ENCODE assay signal across 22 cellular contexts in genomic region chr4:112916868-112917267, GRCh38.
A peak's percentile ranks its signal among the peaks of the same experiment; 100 is the strongest.
DNase-seq lines count a peak whose midpoint lies in the region; ATAC-seq, FAIRE-seq and TF ChIP-seq lines count a peak whose summit lies in the region.
"Had no signal": no experiment of that assay in that cellular context is flagged by ENCODE, and none has a peak within 500 bp of the region (broad histone marks: within the 10 kb centered on the region; RNA-seq: fewer than 3 reads in every experiment).

No MANE protein-coding gene starts in this region.

- CTCF ChIA-PET in GM12878 (lab: Yijun Ruan, JAX): interaction anchor here (1.3 to 1.8 kb wide), 2 partner anchors 35 to 64 kb away, joined by 3 to 4 read pairs; no protein-coding TSS in a partner anchor

- no peaks in the 10 kb centered on the region for H3K79me2 ChIP-seq in GM12878 (ENCODE audit: control insufficient read depth, insufficient read depth, low read length)

- H3K9ac ChIP-seq in HUES48 (ENCODE audit: low read depth, low read length): no peak overlapping the region
- no peak overlapping the region for H3K9ac ChIP-seq in GM12878 (ENCODE audit: control insufficient read depth, insufficient read depth, low read length)

- DNase-seq in AG08396 (ENCODE audit: low spot score): peak; percentile 9
- no peak for DNase-seq in GM12878 (ENCODE audit: low read depth, low spot score)
- peak; percentile 57 for DNase-seq in iris pigment epithelial cell (ENCODE audit: low read depth)
- no peak for DNase-seq in NCI-H2081 treated with DMSO at 0.1 percent for 48 hours (lab: John Stamatoyannopoulos, UW)
- no peak for DNase-seq in mucosa of descending colon
- no peak for DNase-seq in T-helper 2 cell
- DNase-seq in hippocampal formation (lab: John Stamatoyannopoulos, UW): no peak
- DNase-seq: activated CD4-positive, alpha-beta T cell treated with anti-CD3 and anti-CD28 coated beads for 48 hours; activated effector memory CD4-positive, alpha-beta T cell treated with anti-CD3 and anti-CD28 coated beads, Interleukin-2, amount 50 U/mL, for 16 hours; adrenal gland; CD4-positive, alpha-beta memory T cell; DMS79; endodermal cell; foreskin melanocyte; NCI-H1417; NCI-H2171 treated with DMSO at 0.1 percent for 48 hours; stimulated activated naive B cell treated with anti-CD40 and anti-IgM and Interleukin-4, amounts not matched to agents 10 μg/mL and 1 μg/mL and 100 μg/mL, for 72 hours had no signal

- ATAC-seq in GM12878: no peak
- no peak for ATAC-seq in mucosa of descending colon
- ATAC-seq: left lobe of liver; stimulated activated naive B cell treated with anti-CD40 and anti-IgM and Interleukin-4, amounts not matched to agents 10 μg/mL and 1 μg/mL and 100 μg/mL, for 72 hours had no signal

- H2AFZ ChIP-seq in GM12878 (ENCODE audit: control insufficient read depth, low read depth, low read length): no peak overlapping the region

- no peak for TF ChIP-seq RAD21 in GM12878 (IDR thresholded peaks at IDR 0.05; ENCODE audit: insufficient read depth, low read depth, low read length)

- POLR2A ChIA-PET in GM12878 (lab: Charles Lee): no interaction called here

- RAD21 ChIA-PET in GM12878 (lab: Charles Lee; ENCODE audit: unreplicated experiment): no interaction called here

- no peak for TF ChIP-seq CTCF in GM12878 (IDR thresholded peaks at IDR 0.05 in 2 of 3, conservative IDR thresholded peaks at IDR 0.05 in 1 of 3; ENCODE audit: control insufficient read depth in 2 of 3, extremely low read depth in 1 of 3, insufficient read depth in 1 of 3, low read depth in 3 of 3, low read length in 3 of 3)
- TF ChIP-seq CTCF in mucosa of descending colon (IDR thresholded peaks at IDR 0.05): no peak

- FAIRE-seq in GM12878 (lab: Jason Lieb, UNC): peak; percentile 71
- FAIRE-seq: H54 had no signal

- TF ChIP-seq EP300 in GM12878 (IDR thresholded peaks at IDR 0.05; ENCODE audit: borderline replicate concordance in 1 of 2, control insufficient read depth in 1 of 2, low read depth in 2 of 2, low read length in 2 of 2): no peak

- no peaks in the 10 kb centered on the region for H4K20me1 ChIP-seq in GM12878 (ENCODE audit: control insufficient read depth, insufficient read depth)

- no TSS peak for BruUV-seq in GM12878 (replicated peaks; lab: Mats Ljungman, UMichigan)

- no peak overlapping the region for H3K4me2 ChIP-seq in GM12878 (ENCODE audit: control insufficient read depth, insufficient read depth)

- H3K9me3 ChIP-seq in HUES48 (ENCODE audit: control insufficient read depth, insufficient read depth, low read length) (no peaks in the 10 kb centered on the region), GM12878 (replicated peaks; ENCODE audit: control insufficient read depth, insufficient read depth, low read length) (no peaks in the 10 kb centered on the region), mucosa of descending colon (no peaks in the 10 kb centered on the region)
- H3K9me3 ChIP-seq: adrenal gland, neutrophil had no signal

- H3K4me3 ChIP-seq in HUES48 (ENCODE audit: low read depth, low read length) (no peak overlapping the region), GM12878 (no peak overlapping the region), mucosa of descending colon (no peak overlapping the region)
- H3K4me3 ChIP-seq: adrenal gland, SK-N-MC had no signal

- H3K27me3 ChIP-seq in HUES48 (ENCODE audit: control insufficient read depth, insufficient read depth, low read length) (no peaks in the 10 kb centered on the region), GM12878 (replicated peaks in 1 of 2; ENCODE audit: control insufficient read depth in 2 of 2, insufficient read depth in 2 of 2, low read length in 1 of 2) (no peaks in the 10 kb centered on the region)
- H3K27me3 ChIP-seq: adrenal gland, neutrophil had no signal

- no peak for TF ChIP-seq POLR2A in GM12878 (IDR thresholded peaks at IDR 0.05; ENCODE audit: low read depth, low read length)

- SMC1A ChIA-PET in GM12878 (lab: Charles Lee; ENCODE audit: uncharacterized antibody, unreplicated experiment): interaction anchor here (0.7 kb wide), 1 partner anchor 10 kb away, joined by 3 read pairs; no protein-coding TSS in a partner anchor

- intact Hi-C loops in GM12878 (cut with micrococcal nuclease; ENCODE audit: unreplicated experiment): no loop called here
- intact Hi-C loops in mucosa of descending colon (cut with DNase I, micrococcal nuclease): no loop called here

- H3K27ac ChIP-seq in HUES48 (ENCODE audit: low read depth, low read length) (peak overlapping the region; percentile 27), GM12878 (ENCODE audit: control insufficient read depth, insufficient read depth) (no peak overlapping the region)
- H3K27ac ChIP-seq: adrenal gland, neutrophil, SK-N-MC had no signal

- in situ Hi-C loops in GM12878 (cut with MboI): no loop called here

- H3K4me1 ChIP-seq in HUES48 (ENCODE audit: control insufficient read depth, insufficient read depth, low read length): peaks cover 14% of the 10 kb centered on the region
- H3K4me1 ChIP-seq in GM12878 (ENCODE audit: control insufficient read depth, insufficient read depth, low read length): no peaks in the 10 kb centered on the region
- H3K4me1 ChIP-seq in mucosa of descending colon (ENCODE audit: low read depth): no peaks in the 10 kb centered on the region
- H3K4me1 ChIP-seq: adrenal gland had no signal

- WGBS in GM12878 (ENCODE audit: insufficient coverage, insufficient replicate concordance, low lambda C conversion rate, missing lambda C conversion rate): 9% methylated on average over 3 of the region's 3 CpGs

- H3K36me3 ChIP-seq in HUES48 (ENCODE audit: control insufficient read depth, insufficient read depth, low read length) (no peaks in the 10 kb centered on the region), GM12878 (ENCODE audit: control insufficient read depth in 2 of 2, insufficient read depth in 2 of 2, low read length in 1 of 2) (no peaks in the 10 kb centered on the region), mucosa of descending colon (ENCODE audit: low read depth) (no peaks in the 10 kb centered on the region)
- H3K36me3 ChIP-seq: adrenal gland, neutrophil had no signal

TF ChIP-seq in GM12878, 131 proteins besides CTCF, POLR2A, EP300 and RAD21:
- no peak for TF ChIP-seq SMC3 (IDR thresholded peaks at IDR 0.05; ENCODE audit: borderline replicate concordance, low read length)
- no peak for TF ChIP-seq E4F1 (IDR thresholded peaks at IDR 0.05; ENCODE audit: borderline replicate concordance, partially characterized antibody)
- no peak for TF ChIP-seq STAT1 (conservative IDR thresholded peaks at IDR 0.05)
- TF ChIP-seq CHD2 (IDR thresholded peaks at IDR 0.05; ENCODE audit: borderline replicate concordance, low read depth, low read length): no peak
- TF ChIP-seq IKZF1 (conservative IDR thresholded peaks at IDR 0.05): no peak
- no peak for TF ChIP-seq EZH2 (IDR thresholded peaks at IDR 0.05; ENCODE audit: borderline replicate concordance, control insufficient read depth, low read depth, low read length)
- no peak for TF ChIP-seq SIX5 (IDR thresholded peaks at IDR 0.05; ENCODE audit: low read depth, low read length, severe bottlenecking)
- TF ChIP-seq GATAD2B (conservative IDR thresholded peaks at IDR 0.05; ENCODE audit: low read depth): no peak
- TF ChIP-seq SUZ12 (IDR thresholded peaks at IDR 0.05; ENCODE audit: unreplicated experiment): no peak
- TF ChIP-seq MLLT1 (IDR thresholded peaks at IDR 0.05): no peak
- no peak for TF ChIP-seq HDAC2 (IDR thresholded peaks at IDR 0.05)
- no peak for TF ChIP-seq NBN (IDR thresholded peaks at IDR 0.05)
- no peak for TF ChIP-seq RFX5 (IDR thresholded peaks at IDR 0.05; ENCODE audit: low read depth, low read length)
- TF ChIP-seq CEBPB (IDR thresholded peaks at IDR 0.05; ENCODE audit: borderline replicate concordance in 1 of 2, low read depth in 2 of 2, low read length in 2 of 2): no peak
- no peak for TF ChIP-seq KDM1A (IDR thresholded peaks at IDR 0.05; ENCODE audit: borderline replicate concordance)
- no peak for TF ChIP-seq SMAD5 (IDR thresholded peaks at IDR 0.05; ENCODE audit: low read depth)
- TF ChIP-seq LARP7 (IDR thresholded peaks at IDR 0.05): no peak
- no peak for TF ChIP-seq RAD51 (IDR thresholded peaks at IDR 0.05)
- TF ChIP-seq ZNF217 (IDR thresholded peaks at IDR 0.05): no peak
- no peak for TF ChIP-seq IRF4 (IDR thresholded peaks at IDR 0.05; ENCODE audit: low read depth, low read length)

Comparison
In these comparisons a context has a peak if more than half of its experiments do, and no peak if none do; other contexts are left out.
1. DNase-seq: peak in AG08396 (single experiment) and iris pigment epithelial cell (single experiment); none in GM12878 (single experiment), NCI-H2081 treated with DMSO at 0.1 percent for 48 hours (single experiment), mucosa of descending colon (0 of 3), T-helper 2 cell (0 of 5) and hippocampal formation (0 of 2).